Comparison of ENCODE assay signal across 8 cellular contexts in genomic region chr2:148875387-148876051, GRCh38. TPM values are rescaled to one million over a fixed set of nuclear protein-coding genes. Genes with fewer than 3 reads are reported as not detected.
A peak's percentile ranks its signal among the peaks of the same experiment; 100 is the strongest.
DNase-seq lines count a peak whose midpoint lies in the region; ATAC-seq and TF ChIP-seq lines count a peak whose summit lies in the region.

No MANE protein-coding gene starts in this region.

- peaks cover 17 to 24% of the 10 kb centered on the region in 2 donors for H3K27me3 Mint-ChIP-seq in T-cell

- no peak for DNase-seq in AG04449 (ENCODE audit: low read depth, low spot score)
- peak in 8 of 34 experiments; percentile 2 to 20 (median 9) for DNase-seq in T-cell
- DNase-seq in germinal center (ENCODE audit: low spot score), result peak; percentile 35
- no peak for DNase-seq in SKM-1 (lab: John Stamatoyannopoulos, UW; ENCODE audit: unreplicated experiment)
- no peak for DNase-seq in OCI-M1 (lab: John Stamatoyannopoulos, UW)

- CTCF ChIA-PET in AG04449 (lab: Yijun Ruan, JAX), result no interaction called here
- CTCF ChIA-PET in T-cell (lab: Charles Lee), result interaction anchor here in 1 of 2 donors (0.7 kb wide), 1 partner anchor 322 kb away, joined by 4 read pairs; no protein-coding TSS in a partner anchor

- no peak overlapping the region for H3K27ac ChIP-seq in skin epidermis

- ATAC-seq in GM18499 (IDR thresholded peaks at IDR 0.05; ENCODE audit: insufficient read depth, unreplicated experiment) (peak; percentile 7), HG02870 (IDR thresholded peaks at IDR 0.05; ENCODE audit: unreplicated experiment) (peak; percentile 10), T-cell (replicated peaks in 1 of 4) (peak; percentile 10 to 33 (median 32))

- H3K4me1 Mint-ChIP-seq in T-cell, result peaks cover 8 to 17% (median 14%) of the 10 kb centered on the region in 3 donors

- H3K4me3 ChIP-seq in AG04449 (ENCODE audit: low read depth, low read length) (peak overlapping the region; percentile 43), skin epidermis (peak overlapping the region; percentile 23 to 46 (median 37))

- peaks cover 0 to 2% (median 0%) of the 10 kb centered on the region in 3 donors for H3K9me3 Mint-ChIP-seq in T-cell

- H3K36me3 Mint-ChIP-seq in T-cell, result peaks cover 3% of the 10 kb centered on the region

- POLR2A ChIA-PET in AG04449 (lab: Yijun Ruan, JAX), result interaction anchor here (0.6 kb wide), 1 partner anchor 901 kb away, joined by 3 read pairs; no protein-coding TSS in a partner anchor
- POLR2A ChIA-PET in T-cell (lab: Charles Lee), result no interaction called here

- no peak overlapping the region for H3K27ac Mint-ChIP-seq in T-cell

- H3K4me3 Mint-ChIP-seq in T-cell, result peak overlapping the region; percentile 84 to 86 (median 85)

- no peak for TF ChIP-seq CTCF in AG04449 (IDR thresholded peaks at IDR 0.05; ENCODE audit: insufficient read depth, low read length, missing control alignments)

RNA-seq across cellular contexts. Expression of gene KIF5C, which starts 0.5 kb away (rescaled TPM):
- 10 to 100 TPM in 3 of 5 donors, 1 to 10 TPM in 2; 9.4 to 17.0 (median 14.7) TPM for total RNA-seq in T-cell
